ENCODE assay signal across 8 cellular contexts in genomic region chr20:47318596-47319516, GRCh38. TPM values are rescaled to one million over a fixed set of nuclear protein-coding genes. Genes with fewer than 3 reads are reported as not detected.
DNase-seq lines count a peak whose midpoint lies in the region; ATAC-seq, FAIRE-seq and TF ChIP-seq lines count a peak whose summit lies in the region.

No MANE protein-coding gene starts in this region.

- peaks cover 12% of the 10 kb centered on the region for H3K36me3 ChIP-seq in HAP-1 (replicated peaks)
- no peaks in the 10 kb centered on the region for H3K36me3 ChIP-seq in Peyer's patch
- H3K36me3 ChIP-seq in kidney (ENCODE audit: control insufficient read depth in 1 of 2, insufficient read depth in 2 of 2, low read length in 2 of 2) = no peaks in the 10 kb centered on the region
- peaks cover 0 to 3% (median 0%) of the 10 kb centered on the region in 3 donors for H3K36me3 ChIP-seq in skeletal muscle tissue (ENCODE audit: control insufficient read depth in 3 of 3, insufficient read depth in 3 of 3, low read length in 3 of 3)

- H3K4me3 ChIP-seq in HAP-1 = peak overlapping the region; percentile 12
- peak overlapping the region in 2 of 4 donors; percentile 31 to 44 for H3K4me3 ChIP-seq in Peyer's patch
- peak overlapping the region; percentile 36 to 40 for H3K4me3 ChIP-seq in kidney (ENCODE audit: low read length in 2 of 2)
- H3K4me3 ChIP-seq in skeletal muscle tissue (ENCODE audit: low read length in 3 of 3) = peak overlapping the region; percentile 24 to 67 (median 24)

- TF ChIP-seq POLR2A in Peyer's patch (IDR thresholded peaks at IDR 0.05) = peak; percentile 40 to 61

- H3K9me3 ChIP-seq in HAP-1 (no peaks in the 10 kb centered on the region), Peyer's patch (no peaks in the 10 kb centered on the region), kidney (ENCODE audit: control insufficient read depth in 1 of 2, low read length in 2 of 2) (no peaks in the 10 kb centered on the region), skeletal muscle tissue (ENCODE audit: control insufficient read depth in 3 of 3, low read length in 3 of 3) (no peaks in the 10 kb centered on the region)

- DNase-seq in HAP-1 (ENCODE audit: low spot score in 2 of 2) = peak; percentile 18 to 87
- peak; percentile 27 to 85 (median 82) for DNase-seq in Peyer's patch
- DNase-seq in cerebellum (ENCODE audit: low spot score) = peak; percentile 37
- DNase-seq in kidney = peak; percentile 94

- in situ Hi-C loops in HAP-1 (cut with MboI; ENCODE audit: low sequenced_read_pairs) = no loop called here

- TF ChIP-seq CTCF in Peyer's patch (IDR thresholded peaks at IDR 0.05) = peak in 1 of 6 experiments; percentile 4
- TF ChIP-seq CTCF in kidney (IDR thresholded peaks at IDR 0.05; ENCODE audit: borderline replicate concordance, extremely low read depth, insufficient read depth) = no peak

- peak overlapping the region; percentile 37 to 89 for H3K9ac ChIP-seq in kidney (ENCODE audit: low read length in 2 of 2)
- H3K9ac ChIP-seq in skeletal muscle tissue (ENCODE audit: low read depth in 1 of 3, low read length in 3 of 3) = peak overlapping the region; percentile 67 to 85 (median 77)

- H3K27me3 ChIP-seq in HAP-1 (ENCODE audit: low read depth) (no peaks in the 10 kb centered on the region), Peyer's patch (no peaks in the 10 kb centered on the region), skeletal muscle tissue (ENCODE audit: control insufficient read depth in 3 of 3, insufficient read depth in 3 of 3, low read length in 3 of 3) (no peaks in the 10 kb centered on the region)

- H3K4me1 ChIP-seq in HAP-1 (peaks cover 65% of the 10 kb centered on the region), Peyer's patch (peaks cover 4 to 77% (median 33%) of the 10 kb centered on the region in 4 donors), kidney (ENCODE audit: control insufficient read depth in 1 of 2, insufficient read depth in 1 of 2, low read depth in 1 of 2, low read length in 2 of 2) (peaks cover 61 to 73% of the 10 kb centered on the region in 2 donors), skeletal muscle tissue (ENCODE audit: control insufficient read depth in 3 of 3, insufficient read depth in 3 of 3, low read length in 3 of 3) (peaks cover 53 to 68% (median 56%) of the 10 kb centered on the region in 3 donors)

- ATAC-seq in GM18511 (IDR thresholded peaks at IDR 0.05; ENCODE audit: unreplicated experiment) = no peak
- no peak for ATAC-seq in GM19023 (IDR thresholded peaks at IDR 0.05; ENCODE audit: unreplicated experiment)
- ATAC-seq in HG03439 (IDR thresholded peaks at IDR 0.05; ENCODE audit: unreplicated experiment) = no peak

- H3K27ac ChIP-seq in Peyer's patch = peak overlapping the region; percentile 74 to 99 (median 94)
- peak overlapping the region; percentile 94 to 99 for H3K27ac ChIP-seq in kidney (ENCODE audit: low read depth in 2 of 2, low read length in 2 of 2)
- H3K27ac ChIP-seq in skeletal muscle tissue (ENCODE audit: low read depth, low read length) = peak overlapping the region; percentile 95

- intact Hi-C loops in kidney (cut with DNase I) = loop anchor here (10.0 kb wide), 1 partner anchor 46 kb away; no protein-coding TSS in a partner anchor

- FAIRE-seq in kidney (lab: Jason Lieb, UNC) = no peak

RNA-seq across cellular contexts. Expression of gene ZMYND8, which starts 37.6 kb away (rescaled TPM):
- total RNA-seq in Peyer's patch (100 to 1,000 TPM in 1 of 4 donors, 10 to 100 TPM in 3; 51.3 to 106 (median 94.0) TPM), cerebellum (39.7 TPM), kidney (37.5 TPM), skeletal muscle tissue (13.6 TPM)
- 10.5 TPM for polyA plus RNA-seq in kidney (ENCODE audit: insufficient read depth, low read depth, low replicate concordance)

Comparison
In these comparisons a context has a peak if more than half of its experiments do, and no peak if none do; other contexts are left out.
1. DNase-seq: peak in every context shown above with its lines; median percentile 94 in kidney; 82 in Peyer's patch; 52 in HAP-1; 37 in cerebellum.